20 cellular contexts compared by ENCODE assay signal in the genomic region with DNA sequence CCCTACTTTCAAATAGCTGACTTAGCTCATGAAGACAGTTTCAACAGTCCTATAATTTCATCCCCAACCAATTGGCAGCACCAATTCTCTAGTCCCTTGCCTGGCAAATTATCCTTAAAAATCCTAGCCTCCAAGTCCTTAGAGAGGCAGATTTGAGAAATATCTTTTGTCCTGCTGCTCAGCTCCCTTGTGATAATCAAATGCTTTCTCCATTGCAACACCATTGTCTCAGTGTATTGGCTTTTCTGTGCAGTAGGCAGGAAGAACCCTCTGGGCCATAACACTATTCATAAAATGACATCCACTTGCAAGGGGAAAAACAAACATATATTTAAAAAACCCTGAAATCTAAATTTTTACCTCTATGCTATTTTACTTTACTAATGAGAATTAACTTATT.
DNase-seq lines count a peak whose midpoint lies in the region; ATAC-seq, FAIRE-seq and TF ChIP-seq lines count a peak whose summit lies in the region.
"Had no signal": no experiment of that assay in that cellular context is flagged by ENCODE, and none has a peak within 500 bp of the region (broad histone marks: within the 10 kb centered on the region; RNA-seq: fewer than 3 reads in every experiment).

No MANE protein-coding gene starts in this region.

- no peak overlapping the region for H3K9ac ChIP-seq in HepG2 (ENCODE audit: insufficient read depth, low read depth, low read length)
- H3K9ac ChIP-seq in H1 (replicated peaks in 1 of 4; ENCODE audit: extremely low read depth in 1 of 4, low read depth in 3 of 4, low read length in 3 of 4) = no peak overlapping the region

- no peak for FAIRE-seq in HepG2 (lab: Jason Lieb, UNC)
- FAIRE-seq in H1 (lab: Jason Lieb, UNC) = no peak

- H2BK20ac ChIP-seq in H1 (ENCODE audit: low read length) = no peak overlapping the region

- H3K23me2 ChIP-seq in H1 (ENCODE audit: low read depth, low read length) = no peaks in the 10 kb centered on the region

- H2BK12ac ChIP-seq in H1 (ENCODE audit: low read depth, low read length) = no peak overlapping the region

- TF ChIP-seq RAD21 in HepG2 (CRISPR knock-in tag; IDR thresholded peaks at IDR 0.05) (no peak), H1 (IDR thresholded peaks at IDR 0.05 in 1 of 2, conservative IDR thresholded peaks at IDR 0.05 in 1 of 2; ENCODE audit: low read depth in 2 of 2, low read length in 2 of 2) (no peak)

- H3K56ac ChIP-seq in H1 (replicated peaks; ENCODE audit: insufficient read length, low read depth, low read length) = no peak overlapping the region

- no peaks in the 10 kb centered on the region for H3K79me1 ChIP-seq in H1 (ENCODE audit: low read depth, low read length)

- H3K14ac ChIP-seq in H1 (ENCODE audit: insufficient read length) = no peak overlapping the region

- H3K4me1 ChIP-seq in HepG2 (ENCODE audit: insufficient read depth, low read length) (no peaks in the 10 kb centered on the region), right lobe of liver (no peaks in the 10 kb centered on the region), OCI-LY7 (ENCODE audit: insufficient read depth, low read length, poor library complexity, severe bottlenecking) (no peaks in the 10 kb centered on the region), H1 (replicated peaks in 1 of 4; ENCODE audit: control insufficient read depth in 3 of 4, insufficient read depth in 4 of 4, low read length in 3 of 4) (no peaks in the 10 kb centered on the region)
- H3K4me1 ChIP-seq: BE2C had no signal

- no peaks in the 10 kb centered on the region for H3K9me2 ChIP-seq in OCI-LY7 (ENCODE audit: insufficient read depth, low read length)

- in situ Hi-C loops in HepG2 (cut with HindIII; ENCODE audit: extremely low pct_ligation_motif_present, low pct_unique_long_range_greater_than_20kb) = no loop called here

- CTCF ChIA-PET in HepG2 (lab: Yijun Ruan, JAX; ENCODE audit: low intra/inter-chr PET ratio, low total read pairs) (no interaction called here), OCI-LY7 (lab: Charles Lee; ENCODE audit: unreplicated experiment) (no interaction called here), H1 (lab: Charles Lee; ENCODE audit: partially characterized antibody) (no interaction called here)

- BruUV-seq in HepG2 (replicated peaks; lab: Mats Ljungman, UMichigan) (no TSS peak), OCI-LY7 (replicated peaks; lab: Mats Ljungman, UMichigan) (no TSS peak)

- H2AK5ac ChIP-seq in H1 (ENCODE audit: low read depth, low read length) = no peak overlapping the region

- no peak overlapping the region for H2BK120ac ChIP-seq in H1 (replicated peaks; ENCODE audit: low read depth, low read length)

- H3K27me3 ChIP-seq in HepG2 (ENCODE audit: control insufficient read depth in 1 of 2, insufficient read depth in 2 of 2, low read length in 2 of 2) = no peaks in the 10 kb centered on the region
- no peaks in the 10 kb centered on the region for H3K27me3 ChIP-seq in right lobe of liver
- no peaks in the 10 kb centered on the region for H3K27me3 ChIP-seq in H1 (replicated peaks in 1 of 4; ENCODE audit: control insufficient read depth in 3 of 4, extremely low read depth in 1 of 4, insufficient read depth in 3 of 4, low read length in 3 of 4)
- H3K27me3 ChIP-seq: BE2C had no signal

- H4K20me1 ChIP-seq in HepG2 (ENCODE audit: insufficient read depth, low read length) (no peaks in the 10 kb centered on the region), OCI-LY7 (ENCODE audit: insufficient read depth, low read length) (no peaks in the 10 kb centered on the region), H1 (replicated peaks in 1 of 2; ENCODE audit: control insufficient read depth in 1 of 2, insufficient read depth in 2 of 2, low read length in 2 of 2) (no peaks in the 10 kb centered on the region)

- H3K79me2 ChIP-seq in HepG2 (ENCODE audit: insufficient read depth, low read length) (no peaks in the 10 kb centered on the region), OCI-LY7 (ENCODE audit: insufficient read depth, low read depth, low read length) (no peaks in the 10 kb centered on the region), H1 (ENCODE audit: control insufficient read depth in 1 of 2, insufficient read depth in 2 of 2, low read length in 2 of 2) (no peaks in the 10 kb centered on the region)

- H3K4ac ChIP-seq in H1 (replicated peaks; ENCODE audit: insufficient read length, low read depth, low read length) = no peak overlapping the region

- POLR2A ChIA-PET in HepG2 (lab: Yijun Ruan, JAX) = no interaction called here
- POLR2A ChIA-PET in OCI-LY7 (lab: Charles Lee) = interaction anchor here (1.2 kb wide), 1 partner anchor 39 kb away, joined by 3 read pairs; no protein-coding TSS in a partner anchor
- POLR2A ChIA-PET in H1 (lab: Charles Lee; ENCODE audit: partially characterized antibody) = no interaction called here

- H4K8ac ChIP-seq in H1 (ENCODE audit: extremely low read depth, insufficient read depth, low read length) = no peak overlapping the region

- H4K91ac ChIP-seq in H1 (replicated peaks; ENCODE audit: insufficient read length, low read length) = no peak overlapping the region

- no peak overlapping the region for H3K18ac ChIP-seq in H1 (ENCODE audit: extremely low read depth, low read length)

- TF ChIP-seq CTCF in HepG2 (CRISPR knock-in tag; IDR thresholded peaks at IDR 0.05) (no peak), right lobe of liver (IDR thresholded peaks at IDR 0.05) (no peak), OCI-LY7 (conservative IDR thresholded peaks at IDR 0.05; ENCODE audit: low read length) (no peak), H1 (IDR thresholded peaks at IDR 0.05; ENCODE audit: control extremely low read depth in 1 of 3, insufficient read depth in 1 of 3, low read depth in 1 of 3, low read length in 3 of 3) (no peak)

- TF ChIP-seq POLR2A in HepG2 (IDR thresholded peaks at IDR 0.05; ENCODE audit: insufficient read depth in 1 of 2, low read depth in 2 of 2, low read length in 2 of 2) (no peak), right lobe of liver (IDR thresholded peaks at IDR 0.05) (no peak), H1 (IDR thresholded peaks at IDR 0.05; ENCODE audit: control extremely low read depth in 1 of 2, low read depth in 2 of 2, low read length in 2 of 2) (no peak)

- no peak overlapping the region for H3K4me2 ChIP-seq in HepG2 (ENCODE audit: low read depth, low read length)
- H3K4me2 ChIP-seq in OCI-LY7 (ENCODE audit: low read length) = no peak overlapping the region
- no peak overlapping the region for H3K4me2 ChIP-seq in H1 (ENCODE audit: insufficient read depth in 1 of 2, low read depth in 2 of 2, low read length in 2 of 2)

- no peak overlapping the region for H2BK15ac ChIP-seq in H1 (ENCODE audit: low read length)

- H3K9me3 ChIP-seq in HepG2 (ENCODE audit: low read length) (peaks cover 64% of the 10 kb centered on the region), right lobe of liver (no peaks in the 10 kb centered on the region), OCI-LY7 (ENCODE audit: low read length) (peaks cover 6% of the 10 kb centered on the region; the same call in 1 of the 2 replicates), H1 (ENCODE audit: insufficient read depth in 2 of 2, low read depth in 1 of 2, low read length in 1 of 2) (peaks cover 4 to 10% of the 10 kb centered on the region in 2 experiments; a peak in 2 of 4 replicates)
- H3K9me3 ChIP-seq: BE2C had no signal

- no peak overlapping the region for H3K23ac ChIP-seq in H1 (ENCODE audit: insufficient read length)

- ATAC-seq in HepG2 (no peak), right lobe of liver (no peak), HG02678 (IDR thresholded peaks at IDR 0.05; ENCODE audit: unreplicated experiment) (no peak)

- no peak overlapping the region for H4K5ac ChIP-seq in H1 (ENCODE audit: insufficient read length, low read depth, low read length)

- H2AFZ ChIP-seq in HepG2 (ENCODE audit: low read length) (no peak overlapping the region), OCI-LY7 (ENCODE audit: low read length) (no peak overlapping the region), H1 (ENCODE audit: low read length) (no peak overlapping the region)

- H3K4me3 ChIP-seq in HepG2 (replicated peaks in 1 of 3; ENCODE audit: insufficient read depth in 1 of 3, low read depth in 2 of 3, low read length in 3 of 3) = no peak overlapping the region
- no peak overlapping the region for H3K4me3 ChIP-seq in right lobe of liver
- H3K4me3 ChIP-seq in OCI-LY7 (ENCODE audit: low read depth, low read length, poor library complexity, severe bottlenecking) = no peak overlapping the region
- H3K4me3 ChIP-seq in H1 (ENCODE audit: extremely low read depth in 1 of 4, insufficient read depth in 2 of 4, low read depth in 3 of 4, low read length in 4 of 4) = no peak overlapping the region

- H3K36me3 ChIP-seq in HepG2 (replicated peaks in 1 of 2; ENCODE audit: control insufficient read depth in 1 of 2, insufficient read depth in 2 of 2, low read length in 2 of 2) (no peaks in the 10 kb centered on the region), right lobe of liver (no peaks in the 10 kb centered on the region), OCI-LY7 (ENCODE audit: insufficient read depth, low read length) (no peaks in the 10 kb centered on the region), H1 (ENCODE audit: control insufficient read depth in 2 of 4, insufficient read depth in 4 of 4, low read length in 3 of 4) (no peaks in the 10 kb centered on the region)
- H3K36me3 ChIP-seq: BE2C had no signal

- TF ChIP-seq EP300 in HepG2 (IDR thresholded peaks at IDR 0.05; ENCODE audit: low read depth in 2 of 2, low read length in 2 of 2) = no peak
- no peak for TF ChIP-seq EP300 in HepG2 (CRISPR knock-in tag; IDR thresholded peaks at IDR 0.05; ENCODE audit: borderline replicate concordance)
- no peak for TF ChIP-seq EP300 in H1 (IDR thresholded peaks at IDR 0.05; ENCODE audit: borderline replicate concordance in 1 of 2, low read depth in 2 of 2, low read length in 2 of 2)

- H2BK5ac ChIP-seq in H1 (ENCODE audit: low read depth, low read length) = no peak overlapping the region

- H3K27ac ChIP-seq in HepG2 (ENCODE audit: extremely low read length, insufficient read depth, low read length) (no peak overlapping the region), right lobe of liver (no peak overlapping the region), OCI-LY7 (ENCODE audit: low read depth, low read length, poor library complexity, severe bottlenecking) (no peak overlapping the region), H1 (ENCODE audit: low read depth, low read length) (no peak overlapping the region)
- H3K27ac ChIP-seq: HL-60 had no signal

- intact Hi-C loops in HepG2 (cut with micrococcal nuclease; ENCODE audit: unreplicated experiment) (no loop called here), right lobe of liver (cut with DNase I) (no loop called here), OCI-LY7 (cut with micrococcal nuclease; ENCODE audit: unreplicated experiment) (no loop called here)

- DNase-seq in HepG2 (ENCODE audit: low spot score) (no peak), right lobe of liver (no peak), OCI-LY7 (ENCODE audit: low spot score) (peak; percentile 6), H1 (ENCODE audit: low read depth in 1 of 2, low spot score in 2 of 2) (no peak), mucosa of gallbladder (ENCODE audit: low spot score) (no peak)
- DNase-seq: ACHN; BE2C; C1 segment of cervical spinal cord; CD4-positive, CD25-positive, alpha-beta regulatory T cell; CD8-positive, alpha-beta memory T cell; COR-L47; DMS 273 treated with DMSO at 0.1 percent for 48 hours; DMS79; GDM1; GOT3; H9; IMR-90; KG1 had no signal

TF ChIP-seq in HepG2, 621 proteins besides CTCF, POLR2A, EP300 and RAD21 (continues in another document):
- no peak for TF ChIP-seq SIX1 (CRISPR knock-in tag; IDR thresholded peaks at IDR 0.05; ENCODE audit: borderline replicate concordance)
